In genomic region chrX:13688772-13689518, GRCh38 we compare ENCODE assay signal across 8 cellular contexts.
A peak's percentile ranks its signal among the peaks of the same experiment; 100 is the strongest.
DNase-seq lines count a peak whose midpoint lies in the region; ATAC-seq and FAIRE-seq lines count a peak whose summit lies in the region.

Gene RAB9A, plus strand, starts transcription at chrX:13689128. Its CDS starts 19,619 bp downstream, at chrX:13708747.

- DNase-seq in NCI-H226: peak; percentile 41
- DNase-seq in activated CD4-positive, CD25-positive, alpha-beta regulatory T cell treated with anti-CD3 and anti-CD28 coated beads, Interleukin-2, amount 50 U/mL, for 16 hours (ENCODE audit: low read depth, low spot score): peak; percentile 63
- peak; percentile 77 for DNase-seq in central memory CD4-positive, alpha-beta T cell
- peak; percentile 90 for DNase-seq in islet precursor cell
- peak; percentile 55 to 76 for DNase-seq in stimulated activated CD4-positive, alpha-beta T cell treated with anti-CD3 and anti-CD28 coated beads, Interleukin-15, amount 100 ng/mL, for 1 hour (ENCODE audit: low read depth in 1 of 2, low spot score in 1 of 2)

- ATAC-seq in GM18520 (IDR thresholded peaks at IDR 0.05; ENCODE audit: unreplicated experiment) (peak; percentile 57), HG03095 (IDR thresholded peaks at IDR 0.05; ENCODE audit: unreplicated experiment) (peak; percentile 69)

- FAIRE-seq in A204.1 (lab: Jason Lieb, UNC): peak; percentile 68

Comparison
In these comparisons a context has a peak if more than half of its experiments do, and no peak if none do; other contexts are left out.
1. Peak in every context shown above with its lines: DNase-seq and ATAC-seq.